18 cellular contexts compared by ENCODE assay signal in genomic region chr15:48414015-48414414, GRCh38.
DNase-seq lines count a peak whose midpoint lies in the region; ATAC-seq and TF ChIP-seq lines count a peak whose summit lies in the region.
"Had no signal": no experiment of that assay in that cellular context is flagged by ENCODE, and none has a peak within 500 bp of the region (broad histone marks: within the 10 kb centered on the region; RNA-seq: fewer than 3 reads in every experiment).

No MANE protein-coding gene starts in this region.

- peaks cover 93% of the 10 kb centered on the region for H3K36me3 ChIP-seq in SJSA1
- H3K36me3 ChIP-seq: prostate gland had no signal

- H3K27me3 ChIP-seq in SJSA1 (replicated peaks): no peaks in the 10 kb centered on the region

- H3K4me3 ChIP-seq in SJSA1 (no peak overlapping the region), fibroblast of pulmonary artery (replicated peaks; ENCODE audit: low read depth, low read length) (no peak overlapping the region)
- H3K4me3 ChIP-seq: mucosa of descending colon, prostate gland had no signal

- H3K4me3 Mint-ChIP-seq in osteocyte (ENCODE audit: unreplicated experiment): peak overlapping the region; percentile 24
- no peak overlapping the region for H3K4me3 Mint-ChIP-seq in activated naive CD4-positive, alpha-beta T cell treated with anti-CD3 and anti-CD28 coated beads for 36 hours
- H3K4me3 Mint-ChIP-seq: activated CD4-positive, alpha-beta T cell treated with anti-CD3 and anti-CD28 coated beads for 36 hours; activated naive CD8-positive, alpha-beta T cell treated with anti-CD3 and anti-CD28 coated beads, Interleukin-2, amount 50 U/mL, for 24 hours had no signal

- peaks cover 23% of the 10 kb centered on the region for H3K4me1 ChIP-seq in SJSA1 (replicated peaks)
- H3K4me1 ChIP-seq: prostate gland had no signal

- intact Hi-C loops in activated naive CD4-positive, alpha-beta T cell treated with anti-CD3 and anti-CD28 coated beads for 36 hours (cut with micrococcal nuclease): no loop called here

- H3K27ac ChIP-seq in SJSA1: 0 out of 2 replicates have a peak overlapping the region, but pooled peaks have one; percentile 3
- H3K27ac ChIP-seq: prostate gland had no signal

- no peaks in the 10 kb centered on the region for H3K9me3 Mint-ChIP-seq in osteocyte (ENCODE audit: unreplicated experiment)
- H3K9me3 Mint-ChIP-seq in activated naive CD4-positive, alpha-beta T cell treated with anti-CD3 and anti-CD28 coated beads for 36 hours: no peaks in the 10 kb centered on the region
- H3K9me3 Mint-ChIP-seq: activated naive CD8-positive, alpha-beta T cell treated with anti-CD3 and anti-CD28 coated beads, Interleukin-2, amount 50 U/mL, for 24 hours had no signal

- peaks cover 64% of the 10 kb centered on the region for H3K36me3 Mint-ChIP-seq in osteocyte (ENCODE audit: unreplicated experiment)
- H3K36me3 Mint-ChIP-seq in activated naive CD4-positive, alpha-beta T cell treated with anti-CD3 and anti-CD28 coated beads for 36 hours (ENCODE audit: low read depth): no peaks in the 10 kb centered on the region

- H3K27me3 Mint-ChIP-seq in osteocyte (ENCODE audit: unreplicated experiment): no peaks in the 10 kb centered on the region
- H3K27me3 Mint-ChIP-seq in activated naive CD4-positive, alpha-beta T cell treated with anti-CD3 and anti-CD28 coated beads for 36 hours (ENCODE audit: low read depth): no peaks in the 10 kb centered on the region
- H3K27me3 Mint-ChIP-seq: activated CD4-positive, alpha-beta T cell treated with anti-CD3 and anti-CD28 coated beads for 36 hours; activated naive CD8-positive, alpha-beta T cell treated with anti-CD3 and anti-CD28 coated beads, Interleukin-2, amount 50 U/mL, for 24 hours had no signal

- ATAC-seq in HG02610 (IDR thresholded peaks at IDR 0.05; ENCODE audit: unreplicated experiment): no peak
- ATAC-seq: activated CD4-positive, alpha-beta T cell treated with anti-CD3 and anti-CD28 coated beads for 36 hours; activated naive CD8-positive, alpha-beta T cell treated with anti-CD3 and anti-CD28 coated beads, Interleukin-2, amount 50 U/mL, for 24 hours; mucosa of descending colon had no signal

- H3K4me1 Mint-ChIP-seq in osteocyte (ENCODE audit: unreplicated experiment): peaks cover 77% of the 10 kb centered on the region
- H3K4me1 Mint-ChIP-seq in activated naive CD4-positive, alpha-beta T cell treated with anti-CD3 and anti-CD28 coated beads for 36 hours (ENCODE audit: low read depth): no peaks in the 10 kb centered on the region
- H3K4me1 Mint-ChIP-seq: activated CD4-positive, alpha-beta T cell treated with anti-CD3 and anti-CD28 coated beads for 36 hours; activated naive CD8-positive, alpha-beta T cell treated with anti-CD3 and anti-CD28 coated beads, Interleukin-2, amount 50 U/mL, for 24 hours had no signal

- DNase-seq in AG08395 (ENCODE audit: low spot score): peak; percentile 75
- no peak for DNase-seq in SJSA1 (ENCODE audit: low read depth in 1 of 2, low spot score in 2 of 2)
- DNase-seq in fibroblast of pulmonary artery (ENCODE audit: low read depth): peak; percentile 89
- DNase-seq in osteocyte (ENCODE audit: extremely low spot score, unreplicated experiment): no peak
- no peak for DNase-seq in inferior parietal cortex (ENCODE audit: extremely low spot score)
- no peak for DNase-seq in activated naive CD4-positive, alpha-beta T cell treated with anti-CD3 and anti-CD28 coated beads for 36 hours
- DNase-seq in DMS153 (lab: John Stamatoyannopoulos, UW): no peak
- DNase-seq: activated CD4-positive, alpha-beta T cell treated with anti-CD3 and anti-CD28 coated beads for 36 hours; activated naive CD8-positive, alpha-beta T cell treated with anti-CD3 and anti-CD28 coated beads, Interleukin-2, amount 50 U/mL, for 24 hours; activated T-cell treated with anti-CD3 and anti-CD28 coated beads, Interleukin-2, amount 50 U/mL, for 1 hour; mucosa of descending colon; NCI-H2081; NCI-H748 treated with DMSO at 0.1 percent for 48 hours; stimulated activated CD4-positive, alpha-beta T cell treated with anti-CD3 and anti-CD28 coated beads, Interleukin-2, amount 100 ng/mL, for 24 hours; T-helper 2 cell; trophoblast cell had no signal

- TF ChIP-seq CTCF in fibroblast of pulmonary artery (IDR thresholded peaks at IDR 0.05; ENCODE audit: low read length, missing control alignments) (no peak), osteocyte (IDR thresholded peaks at IDR 0.05) (no peak)

- no peaks in the 10 kb centered on the region for H3K9me3 ChIP-seq in SJSA1 (replicated peaks)
- H3K9me3 ChIP-seq: mucosa of descending colon, prostate gland had no signal

- CTCF ChIA-PET in activated naive CD4-positive, alpha-beta T cell treated with anti-CD3 and anti-CD28 coated beads for 36 hours (lab: Charles Lee): no interaction called here

- peak overlapping the region; percentile 95 for H3K27ac Mint-ChIP-seq in osteocyte (ENCODE audit: unreplicated experiment)
- H3K27ac Mint-ChIP-seq in activated naive CD4-positive, alpha-beta T cell treated with anti-CD3 and anti-CD28 coated beads for 36 hours: no peak overlapping the region
- H3K27ac Mint-ChIP-seq: activated CD4-positive, alpha-beta T cell treated with anti-CD3 and anti-CD28 coated beads for 36 hours; activated naive CD8-positive, alpha-beta T cell treated with anti-CD3 and anti-CD28 coated beads, Interleukin-2, amount 50 U/mL, for 24 hours had no signal

Comparison
In these comparisons a context has a peak if more than half of its experiments do, and no peak if none do; other contexts are left out.
1. DNase-seq: peak in AG08395 (single experiment) and fibroblast of pulmonary artery (single experiment); none in SJSA1 (0 of 2), osteocyte (single experiment), inferior parietal cortex (single experiment), activated naive CD4-positive, alpha-beta T cell treated with anti-CD3 and anti-CD28 coated beads for 36 hours (single experiment) and DMS153 (single experiment).